Comparison of ENCODE assay signal across 29 cellular contexts in the genomic region with DNA sequence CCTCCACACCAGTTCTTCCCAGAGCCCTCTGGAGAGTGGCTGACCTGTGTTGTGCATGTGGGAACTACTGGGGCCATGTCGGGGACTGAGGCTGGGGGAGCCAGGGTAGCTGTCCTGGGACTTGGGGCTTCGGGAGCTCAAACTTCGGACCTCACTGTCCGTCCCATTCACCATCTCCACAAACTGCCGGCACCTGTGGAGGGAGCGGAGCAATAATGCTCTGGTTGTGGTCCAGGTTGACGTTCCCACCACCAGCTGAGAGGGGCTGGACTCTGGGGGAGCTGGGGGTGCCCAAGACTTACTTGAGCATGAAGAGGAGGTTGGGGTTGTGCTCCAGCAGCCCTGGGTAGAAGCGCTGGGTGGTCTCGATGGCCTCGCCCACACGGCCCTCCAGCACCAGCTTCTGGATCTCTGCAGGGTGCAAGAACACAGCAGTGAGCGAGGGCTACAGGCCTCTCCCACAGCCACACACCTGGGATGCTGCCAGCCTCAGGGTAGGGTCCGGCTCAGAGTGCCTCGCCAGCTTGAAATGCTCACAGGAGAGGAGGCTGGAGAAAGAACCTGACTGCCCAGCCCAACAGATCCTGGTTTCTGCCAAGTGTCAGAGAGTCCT.
"Had no signal": no experiment of that assay in that cellular context is flagged by ENCODE, and none has a peak within 500 bp of the region (broad histone marks: within the 10 kb centered on the region; RNA-seq: fewer than 3 reads in every experiment).

No MANE protein-coding gene starts in this region.

- H3K4me3 ChIP-seq: colonic mucosa, gastrocnemius medialis, heart left ventricle, hepatocyte, left lung, mucosa of descending colon, prostate gland, right atrium auricular region, testis, tibial artery, uterus had no signal

- H3K4me1 ChIP-seq: colonic mucosa, gastrocnemius medialis, heart left ventricle, left lung, parathyroid adenoma, prostate gland, right atrium auricular region, testis, tibial artery, uterus had no signal

- DNase-seq: colonic mucosa; effector CD8-positive, alpha-beta T cell; endodermal cell; foreskin fibroblast; gastrocnemius medialis; heart left ventricle; left cardiac atrium; mesenchymal stem cell; mucosa of descending colon; naive B cell; stimulated activated CD4-positive, alpha-beta T cell treated with anti-CD3 and anti-CD28 coated beads, Interleukin-4, amount 100 ng/mL, for 4 hours; stimulated activated naive CD4-positive, alpha-beta T cell; testis; uterus had no signal

- H3K27ac ChIP-seq: colonic mucosa, epithelial cell of prostate, gastrocnemius medialis, heart left ventricle, hepatocyte, left lung, neutrophil, parathyroid adenoma, prostate gland, right atrium auricular region, testis, tibial artery, uterus had no signal

- H3K9ac ChIP-seq: parathyroid adenoma had no signal

- H3K27me3 Mint-ChIP-seq: dendritic cell treated with granulocyte-macrophage colony-stimulating factor and Interleukin-4, amounts not matched to agents 40 ng/mL and 50 ng/mL, for 4 days; naive B cell; natural killer cell treated with Interleukin-12 subunit alpha and Interleukin-12 subunit beta and Interleukin-15 and Interleukin-18, amount 100 ng/mL, for 72 hours; type B pancreatic cell had no signal

- ATAC-seq: esophagus mucosa; gastrocnemius medialis; heart left ventricle; left cardiac atrium; left lung; mucosa of descending colon; natural killer cell treated with Interleukin-12 subunit alpha and Interleukin-12 subunit beta and Interleukin-15 and Interleukin-18, amount 100 ng/mL, for 72 hours; sciatic nerve had no signal

- H3K36me3 ChIP-seq: uterus had no signal

- H3K27me3 ChIP-seq: colonic mucosa, gastrocnemius medialis, heart left ventricle, hepatocyte, left lung, neutrophil, right atrium auricular region, testis, tibial artery, uterus had no signal

- H3K27ac Mint-ChIP-seq: dendritic cell treated with granulocyte-macrophage colony-stimulating factor and Interleukin-4, amounts not matched to agents 40 ng/mL and 50 ng/mL, for 4 days; endodermal cell; mesothelial cell of epicardium; naive B cell had no signal

- H3K4me3 Mint-ChIP-seq: dendritic cell treated with granulocyte-macrophage colony-stimulating factor and Interleukin-4, amounts not matched to agents 40 ng/mL and 50 ng/mL, for 4 days; endodermal cell; mesothelial cell of epicardium; naive B cell; natural killer cell treated with Interleukin-12 subunit alpha and Interleukin-12 subunit beta and Interleukin-15 and Interleukin-18, amount 100 ng/mL, for 72 hours; neural crest cell; type B pancreatic cell had no signal

- H3K4me1 Mint-ChIP-seq: endodermal cell, mesothelial cell of epicardium, neural crest cell had no signal

- H3K36me3 Mint-ChIP-seq: natural killer cell treated with Interleukin-12 subunit alpha and Interleukin-12 subunit beta and Interleukin-15 and Interleukin-18, amount 100 ng/mL, for 72 hours; type B pancreatic cell had no signal

- H3K9me3 ChIP-seq: colonic mucosa, gastrocnemius medialis, heart left ventricle, left lung, mucosa of descending colon, neutrophil, prostate gland, right atrium auricular region, testis, tibial artery, uterus had no signal
